ENCODE assay signal across 9 cellular contexts in genomic region chr17:28675980-28676379, GRCh38. TPM values are rescaled to one million over a fixed set of nuclear protein-coding genes. Genes with fewer than 3 reads are reported as not detected.
DNase-seq lines count a peak whose midpoint lies in the region; ATAC-seq and TF ChIP-seq lines count a peak whose summit lies in the region.
"Had no signal": no experiment of that assay in that cellular context is flagged by ENCODE, and none has a peak within 500 bp of the region (broad histone marks: within the 10 kb centered on the region; RNA-seq: fewer than 3 reads in every experiment).

No MANE protein-coding gene starts in this region.

- H3K9me3 ChIP-seq in DND-41 (ENCODE audit: insufficient read depth, low read length, severe bottlenecking) = no peaks in the 10 kb centered on the region
- H3K9me3 ChIP-seq in WERI-Rb-1 (ENCODE audit: severe bottlenecking) = no peaks in the 10 kb centered on the region
- no peaks in the 10 kb centered on the region for H3K9me3 ChIP-seq in suprapubic skin

- no peak for TF ChIP-seq EP300 in suprapubic skin (IDR thresholded peaks at IDR 0.05)

- H3K4me3 ChIP-seq in DND-41 (ENCODE audit: low read depth in 1 of 2, low read length in 2 of 2) = no peak overlapping the region
- H3K4me3 ChIP-seq in WERI-Rb-1 (ENCODE audit: low read depth, low read length) = no peak overlapping the region
- no peak overlapping the region for H3K4me3 ChIP-seq in suprapubic skin

- H3K9ac ChIP-seq in DND-41 (ENCODE audit: low read depth, low read length) = no peak overlapping the region

- H3K27ac ChIP-seq in DND-41 (ENCODE audit: low read length) (no peak overlapping the region), WERI-Rb-1 (no peak overlapping the region), suprapubic skin (no peak overlapping the region)

- H3K27me3 ChIP-seq in DND-41 (ENCODE audit: insufficient read depth, low read length, poor library complexity) (no peaks in the 10 kb centered on the region), WERI-Rb-1 (ENCODE audit: insufficient read depth, low read depth, severe bottlenecking) (no peaks in the 10 kb centered on the region), suprapubic skin (no peaks in the 10 kb centered on the region)

- WGBS in suprapubic skin = 82% methylated on average over 7 of the region's 7 CpGs

- peaks cover 2% of the 10 kb centered on the region; the same call in 1 of the 2 replicates for H3K79me2 ChIP-seq in DND-41 (ENCODE audit: insufficient read depth, low read length)

- no peak overlapping the region for H2AFZ ChIP-seq in DND-41 (ENCODE audit: low read depth, low read length)

- H4K20me1 ChIP-seq in DND-41 (ENCODE audit: insufficient read depth, low read length) = peaks cover 4% of the 10 kb centered on the region; the same call in 1 of the 2 replicates

- peaks cover 98% of the 10 kb centered on the region for H3K36me3 ChIP-seq in DND-41 (ENCODE audit: insufficient read depth, low read length)
- H3K36me3 ChIP-seq in WERI-Rb-1 = peaks cover 96% of the 10 kb centered on the region
- H3K36me3 ChIP-seq in suprapubic skin = peaks cover 100% of the 10 kb centered on the region

- no peak for TF ChIP-seq POLR2A in suprapubic skin (IDR thresholded peaks at IDR 0.05)

- DNase-seq in DND-41 (no peak), HuH-7.5 (ENCODE audit: low spot score) (peak; percentile 38), WERI-Rb-1 (no peak), left lobe of liver (ENCODE audit: low spot score) (no peak), SHP77 treated with DMSO at 0.1 percent for 48 hours (lab: John Stamatoyannopoulos, UW) (no peak), suprapubic skin (ENCODE audit: low spot score in 2 of 2) (no peak)
- DNase-seq: activated CD8-positive, alpha-beta memory T cell treated with anti-CD3 and anti-CD28 coated beads, Interleukin-2, amount 10 ng/mL, durations not matched to agents 7 days and 5 days; immature natural killer cell had no signal

- H3K4me2 ChIP-seq in DND-41 (ENCODE audit: insufficient read depth, low read length) = no peak overlapping the region

- H3K4me1 ChIP-seq in DND-41 (ENCODE audit: insufficient read depth, low read length) (no peaks in the 10 kb centered on the region), suprapubic skin (no peaks in the 10 kb centered on the region)

- TF ChIP-seq CTCF in DND-41 (IDR thresholded peaks at IDR 0.05; ENCODE audit: borderline replicate concordance, extremely low read depth, low read length, poor library complexity, severe bottlenecking) (peak; percentile 43), WERI-Rb-1 (IDR thresholded peaks at IDR 0.05; ENCODE audit: low read depth, low read length) (peak; percentile 53), suprapubic skin (IDR thresholded peaks at IDR 0.05) (peak in 1 of 2 donors; percentile 28)

- ATAC-seq in DND-41 (ENCODE audit: insufficient read depth, low read depth) (no peak), left lobe of liver (peak; percentile 82), GM21717 (IDR thresholded peaks at IDR 0.05; ENCODE audit: unreplicated experiment) (no peak)
- ATAC-seq: activated CD8-positive, alpha-beta memory T cell treated with anti-CD3 and anti-CD28 coated beads, Interleukin-2, amount 10 ng/mL, durations not matched to agents 7 days and 5 days had no signal

RNA-seq across cellular contexts. Expression of gene SUPT6H, which starts 14.0 kb away (rescaled TPM):
- total RNA-seq in left lobe of liver (33.7 TPM), suprapubic skin (100 to 1,000 TPM in 1 of 4 donors, 10 to 100 TPM in 3; 41.1 to 123 (median 57.2) TPM)

RNA-seq across cellular contexts. Expression of gene SDF2, which starts 14.3 kb away (rescaled TPM):
- total RNA-seq in left lobe of liver (24.3 TPM), suprapubic skin (10 to 100 TPM; 35.8 to 50.3 (median 36.3) TPM)

RNA-seq across cellular contexts. Expression of gene BLTP2, which starts 31.0 kb away (rescaled TPM):
- total RNA-seq in left lobe of liver (56.9 TPM), suprapubic skin (100 to 1,000 TPM in 3 of 4 donors, 10 to 100 TPM in 1; 82.7 to 139 (median 125) TPM)

RNA-seq across cellular contexts. Expression of gene PROCA1, which starts 35.7 kb away (rescaled TPM):
- total RNA-seq in left lobe of liver (0.73 TPM), suprapubic skin (1 to 10 TPM in 1 of 4 donors, under 1 TPM in 1, not detected in 2; 0.36 to 6.2 TPM)

RNA-seq across cellular contexts. Expression of gene RAB34, which starts 41.7 kb away (rescaled TPM):
- total RNA-seq in left lobe of liver = 4.9 TPM
- 10 to 100 TPM; 60.7 to 96.1 (median 77.6) TPM for total RNA-seq in suprapubic skin
